Comparison of ENCODE assay signal across 18 cellular contexts in the genomic region with DNA sequence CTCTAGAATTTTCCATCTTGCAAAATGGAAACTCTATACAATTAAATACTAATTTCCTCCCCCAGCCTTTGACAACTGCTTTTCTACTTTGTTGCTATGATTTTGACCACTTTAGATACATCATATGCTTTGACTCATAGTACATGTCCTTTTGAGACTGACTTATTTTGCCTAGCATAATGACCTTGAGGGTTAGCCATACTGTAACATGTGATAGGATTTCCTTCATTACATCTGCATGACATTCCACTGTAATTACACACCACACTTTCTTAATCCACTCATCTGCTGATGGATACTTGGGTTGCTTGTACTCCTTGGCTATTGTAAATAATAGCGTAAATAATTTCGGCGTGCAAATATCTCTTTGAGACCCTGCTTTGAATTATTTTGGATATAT.
DNase-seq lines count a peak whose midpoint lies in the region; FAIRE-seq and TF ChIP-seq lines count a peak whose summit lies in the region.
"Had no signal": no experiment of that assay in that cellular context is flagged by ENCODE, and none has a peak within 500 bp of the region (broad histone marks: within the 10 kb centered on the region; RNA-seq: fewer than 3 reads in every experiment).

No MANE protein-coding gene starts in this region.

- no peak overlapping the region for H3K18ac ChIP-seq in H1 (ENCODE audit: extremely low read depth, low read length)
- H3K18ac ChIP-seq in mesenchymal stem cell (ENCODE audit: low read depth in 1 of 2, low read length in 2 of 2), result no peak overlapping the region

- FAIRE-seq in H1 (lab: Jason Lieb, UNC), result peak; percentile 7

- TF ChIP-seq RAD21 in H1 (IDR thresholded peaks at IDR 0.05 in 1 of 2, conservative IDR thresholded peaks at IDR 0.05 in 1 of 2; ENCODE audit: low read depth in 2 of 2, low read length in 2 of 2), result no peak

- no peak for TF ChIP-seq CTCF in H1 (IDR thresholded peaks at IDR 0.05; ENCODE audit: control extremely low read depth in 1 of 3, insufficient read depth in 1 of 3, low read depth in 1 of 3, low read length in 3 of 3)

- no peak overlapping the region for H2AFZ ChIP-seq in H1 (ENCODE audit: low read length)
- no peak overlapping the region for H2AFZ ChIP-seq in mesenchymal stem cell (ENCODE audit: low read depth, low read length)

- H3K36me3 ChIP-seq in H1 (ENCODE audit: control insufficient read depth in 2 of 4, insufficient read depth in 4 of 4, low read length in 3 of 4) (no peaks in the 10 kb centered on the region), mesenchymal stem cell (ENCODE audit: control insufficient read depth in 1 of 2, insufficient read depth in 2 of 2, low read depth in 1 of 2, low read length in 2 of 2) (no peaks in the 10 kb centered on the region)

- H3K27ac ChIP-seq in H1 (ENCODE audit: low read depth, low read length), result no peak overlapping the region
- H3K27ac ChIP-seq in mesenchymal stem cell (ENCODE audit: low read length, poor library complexity, severe bottlenecking), result no peak overlapping the region
- H3K27ac ChIP-seq: HL-60 had no signal

- no peak overlapping the region for H4K5ac ChIP-seq in H1 (ENCODE audit: insufficient read length, low read depth, low read length)

- CTCF ChIA-PET in H1 (lab: Charles Lee; ENCODE audit: partially characterized antibody), result interaction anchor here (0.6 to 1.2 kb wide), 3 partner anchors 45 to 519 kb away, joined by 3 to 5 read pairs (median 4); no protein-coding TSS in a partner anchor

- H3K23ac ChIP-seq in H1 (ENCODE audit: insufficient read length), result no peak overlapping the region
- no peak overlapping the region for H3K23ac ChIP-seq in mesenchymal stem cell (ENCODE audit: low read length in 2 of 2)

- H3K4me2 ChIP-seq in H1 (ENCODE audit: insufficient read depth in 1 of 2, low read depth in 2 of 2, low read length in 2 of 2), result no peak overlapping the region
- H3K4me2 ChIP-seq in mesenchymal stem cell (ENCODE audit: low read length, poor library complexity, severe bottlenecking), result no peak overlapping the region

- H3K27me3 ChIP-seq in H1 (replicated peaks in 1 of 4; ENCODE audit: control insufficient read depth in 3 of 4, extremely low read depth in 1 of 4, insufficient read depth in 3 of 4, low read length in 3 of 4) (no peaks in the 10 kb centered on the region), mesenchymal stem cell (ENCODE audit: control insufficient read depth in 1 of 2, insufficient read depth in 1 of 2, low read length in 2 of 2) (no peaks in the 10 kb centered on the region)

- H2BK120ac ChIP-seq in H1 (replicated peaks; ENCODE audit: low read depth, low read length) (no peak overlapping the region), mesenchymal stem cell (ENCODE audit: low read depth, low read length) (no peak overlapping the region)

- H3K4me3 ChIP-seq in H1 (ENCODE audit: extremely low read depth in 1 of 4, insufficient read depth in 2 of 4, low read depth in 3 of 4, low read length in 4 of 4), result no peak overlapping the region
- H3K4me3 ChIP-seq in mesenchymal stem cell (ENCODE audit: insufficient read depth in 1 of 2, low read depth in 1 of 2, low read length in 2 of 2), result no peak overlapping the region

- H2BK15ac ChIP-seq in H1 (ENCODE audit: low read length) (no peak overlapping the region), mesenchymal stem cell (ENCODE audit: low read depth, poor library complexity, severe bottlenecking) (no peak overlapping the region)

- H3K9me3 ChIP-seq in H1 (ENCODE audit: insufficient read depth in 2 of 2, low read depth in 1 of 2, low read length in 1 of 2), result no peaks in the 10 kb centered on the region
- H3K9me3 ChIP-seq in mesenchymal stem cell (ENCODE audit: control insufficient read depth, low read length), result no peaks in the 10 kb centered on the region

- H4K91ac ChIP-seq in H1 (replicated peaks; ENCODE audit: insufficient read length, low read length) (no peak overlapping the region), mesenchymal stem cell (ENCODE audit: low read length) (no peak overlapping the region)

- no peak overlapping the region for H2BK5ac ChIP-seq in H1 (ENCODE audit: low read depth, low read length)
- no peak overlapping the region for H2BK5ac ChIP-seq in mesenchymal stem cell (ENCODE audit: low read depth, low read length, poor library complexity, severe bottlenecking)

- H2BK12ac ChIP-seq in H1 (ENCODE audit: low read depth, low read length) (no peak overlapping the region), mesenchymal stem cell (ENCODE audit: low read length in 2 of 2) (no peak overlapping the region)

- H4K8ac ChIP-seq in H1 (ENCODE audit: extremely low read depth, insufficient read depth, low read length) (no peak overlapping the region), mesenchymal stem cell (ENCODE audit: low read length) (no peak overlapping the region)

- H3K79me1 ChIP-seq in H1 (ENCODE audit: low read depth, low read length), result no peaks in the 10 kb centered on the region
- H3K79me1 ChIP-seq in mesenchymal stem cell (replicated peaks; ENCODE audit: low read length, poor library complexity, severe bottlenecking), result peaks cover 13% of the 10 kb centered on the region

- H2AK5ac ChIP-seq in H1 (ENCODE audit: low read depth, low read length) (no peak overlapping the region), mesenchymal stem cell (ENCODE audit: low read length, severe bottlenecking) (no peak overlapping the region)

- H3K4me1 ChIP-seq in H1 (replicated peaks in 1 of 4; ENCODE audit: control insufficient read depth in 3 of 4, insufficient read depth in 4 of 4, low read length in 3 of 4) (peaks cover 0 to 3% (median 0%) of the 10 kb centered on the region in 4 experiments; a peak in 1 of 7 replicates), mesenchymal stem cell (ENCODE audit: control insufficient read depth, insufficient read depth, low read depth, low read length) (peaks cover 8% of the 10 kb centered on the region)

- no peak for TF ChIP-seq EP300 in H1 (IDR thresholded peaks at IDR 0.05; ENCODE audit: borderline replicate concordance in 1 of 2, low read depth in 2 of 2, low read length in 2 of 2)

- DNase-seq in AG08396 (ENCODE audit: low spot score), result peak; percentile 17
- DNase-seq in M059J (ENCODE audit: low read depth), result peak; percentile 69
- DNase-seq in H1 (ENCODE audit: low read depth in 1 of 2, low spot score in 2 of 2), result no peak
- peak; percentile 91 for DNase-seq in mesenchymal stem cell
- no peak for DNase-seq in mesenteric fat pad (ENCODE audit: low spot score)
- DNase-seq in hypothalamus (lab: John Stamatoyannopoulos, UW), result no peak
- no peak for DNase-seq in NCI-H510A treated with DMSO at 0.1 percent for 48 hours (lab: John Stamatoyannopoulos, UW)
- DNase-seq in NCI-H345 treated with DMSO at 0.1 percent for 48 hours (lab: John Stamatoyannopoulos, UW; ENCODE audit: unreplicated experiment), result no peak
- DNase-seq: activated CD4-positive, alpha-beta T cell treated with anti-CD3 and anti-CD28 coated beads, Interleukin-2, amount 10 ng/mL, durations not matched to agents 7 days and 5 days; activated T-cell treated with anti-CD3 and anti-CD28 coated beads, Interleukin-2, amount 50 U/mL, for 4 hours; cerebellar nuclear complex; hippocampal formation; Karpas-422; NCI-H1436 treated with DMSO at 0.1 percent for 48 hours; NCI-H2227 treated with DMSO at 0.1 percent for 48 hours; posterior cingulate gyrus; T1000 had no signal

- WGBS in H1 (ENCODE audit: extremely low coverage in 1 of 2, insufficient coverage in 1 of 2, insufficient read length in 1 of 2, insufficient replicate concordance in 2 of 2, low coverage in 1 of 2, low lambda C conversion rate in 2 of 2, missing lambda C conversion rate in 1 of 2), 2 experiments, result 94% methylated on average over 3 of the region's 3 CpGs; no CpG with 5 or more reads in 1 of the 2 experiments
- WGBS in mesenchymal stem cell, result 5% methylated on average over 3 of the region's 3 CpGs

- H3K14ac ChIP-seq in H1 (ENCODE audit: insufficient read length) (no peak overlapping the region), mesenchymal stem cell (ENCODE audit: low read length in 2 of 2) (no peak overlapping the region)

- no peaks in the 10 kb centered on the region; the same call in 1 of the 2 replicates for H3K23me2 ChIP-seq in H1 (ENCODE audit: low read depth, low read length)

- POLR2A ChIA-PET in H1 (lab: Charles Lee; ENCODE audit: partially characterized antibody), result no interaction called here

- TF ChIP-seq POLR2A in H1 (IDR thresholded peaks at IDR 0.05; ENCODE audit: control extremely low read depth in 1 of 2, low read depth in 2 of 2, low read length in 2 of 2), result no peak

- H3K79me2 ChIP-seq in H1 (ENCODE audit: control insufficient read depth in 1 of 2, insufficient read depth in 2 of 2, low read length in 2 of 2), result no peaks in the 10 kb centered on the region

- no peak overlapping the region for H3K56ac ChIP-seq in H1 (replicated peaks; ENCODE audit: insufficient read length, low read depth, low read length)

- H2BK20ac ChIP-seq in H1 (ENCODE audit: low read length), result no peak overlapping the region

- peaks cover 0 to 2% of the 10 kb centered on the region in 2 experiments for H4K20me1 ChIP-seq in H1 (replicated peaks in 1 of 2; ENCODE audit: control insufficient read depth in 1 of 2, insufficient read depth in 2 of 2, low read length in 2 of 2)

- H3K4ac ChIP-seq in H1 (replicated peaks; ENCODE audit: insufficient read length, low read depth, low read length), result no peak overlapping the region
- H3K4ac ChIP-seq in mesenchymal stem cell (ENCODE audit: low read depth in 1 of 2, low read length in 2 of 2), result no peak overlapping the region

- H3K9ac ChIP-seq in H1 (replicated peaks in 1 of 4; ENCODE audit: extremely low read depth in 1 of 4, low read depth in 3 of 4, low read length in 3 of 4) (no peak overlapping the region), mesenchymal stem cell (ENCODE audit: low read length) (no peak overlapping the region)

TF ChIP-seq in H1, 55 proteins besides CTCF, POLR2A, EP300 and RAD21 (continues in another document):
- no peak for TF ChIP-seq EZH2 (IDR thresholded peaks at IDR 0.05; ENCODE audit: low read depth, low read length, severe bottlenecking)
- TF ChIP-seq BRCA1 (IDR thresholded peaks at IDR 0.05; ENCODE audit: low read depth, low read length), result no peak
- no peak for TF ChIP-seq TEAD4 (IDR thresholded peaks at IDR 0.05; ENCODE audit: low read depth, low read length)
- TF ChIP-seq, protein P1, sequence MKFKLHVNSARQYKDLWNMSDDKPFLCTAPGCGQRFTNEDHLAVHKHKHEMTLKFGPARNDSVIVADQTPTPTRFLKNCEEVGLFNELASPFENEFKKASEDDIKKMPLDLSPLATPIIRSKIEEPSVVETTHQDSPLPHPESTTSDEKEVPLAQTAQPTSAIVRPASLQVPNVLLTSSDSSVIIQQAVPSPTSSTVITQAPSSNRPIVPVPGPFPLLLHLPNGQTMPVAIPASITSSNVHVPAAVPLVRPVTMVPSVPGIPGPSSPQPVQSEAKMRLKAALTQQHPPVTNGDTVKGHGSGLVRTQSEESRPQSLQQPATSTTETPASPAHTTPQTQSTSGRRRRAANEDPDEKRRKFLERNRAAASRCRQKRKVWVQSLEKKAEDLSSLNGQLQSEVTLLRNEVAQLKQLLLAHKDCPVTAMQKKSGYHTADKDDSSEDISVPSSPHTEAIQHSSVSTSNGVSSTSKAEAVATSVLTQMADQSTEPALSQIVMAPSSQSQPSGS (IDR thresholded peaks at IDR 0.05; ENCODE audit: low read length), result no peak
- TF ChIP-seq RFX5 (IDR thresholded peaks at IDR 0.05; ENCODE audit: borderline replicate concordance, low read depth, low read length), result no peak
- no peak for TF ChIP-seq KDM5A (IDR thresholded peaks at IDR 0.05; ENCODE audit: low read length)

Comparison
In these comparisons a context has a peak if more than half of its experiments do, and no peak if none do; other contexts are left out.
1. DNase-seq: peak in AG08396 (single experiment), M059J (single experiment) and mesenchymal stem cell (single experiment); none in H1 (0 of 2), mesenteric fat pad (single experiment), hypothalamus (0 of 51), NCI-H510A treated with DMSO at 0.1 percent for 48 hours (single experiment) and NCI-H345 treated with DMSO at 0.1 percent for 48 hours (single experiment).